ENCODE assay signal across 5 cellular contexts in genomic region chr20:37550101-37550920, GRCh38. TPM values are rescaled to one million over a fixed set of nuclear protein-coding genes. Genes with fewer than 3 reads are reported as not detected.
"Had no signal": no experiment of that assay in that cellular context is flagged by ENCODE, and none has a peak within 500 bp of the region (broad histone marks: within the 10 kb centered on the region; RNA-seq: fewer than 3 reads in every experiment).

No MANE protein-coding gene starts in this region.

RNA-seq across cellular contexts. Expression of gene NNAT, which starts 29.3 kb away (rescaled TPM):
- total RNA-seq: liver, mononuclear cell, natural killer cell, pulmonary artery endothelial cell, right lobe of liver had no signal
